ENCODE assay signal across 6 cellular contexts in the genomic region with DNA sequence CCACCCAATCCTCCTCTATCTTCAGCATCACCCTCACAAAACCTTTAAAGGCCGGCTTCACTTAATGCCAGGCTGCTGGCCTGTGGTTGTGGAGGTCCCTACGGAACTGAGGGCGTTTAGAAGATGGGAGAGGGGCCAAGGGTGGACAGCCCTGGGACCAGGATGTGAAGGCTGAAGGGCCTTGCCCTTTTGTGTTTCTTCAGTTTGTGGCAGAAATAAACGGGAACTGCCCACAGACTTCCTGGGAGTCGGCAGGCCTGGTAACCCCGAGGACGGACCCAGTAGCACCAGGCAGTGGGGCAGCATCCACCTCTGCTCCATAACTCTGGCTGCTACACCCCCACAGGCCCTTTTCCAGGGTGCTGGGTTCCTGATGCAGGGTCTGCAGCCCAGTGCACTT. TPM values are rescaled to one million over a fixed set of nuclear protein-coding genes. Genes with fewer than 3 reads are reported as not detected.
"Had no signal": no experiment of that assay in that cellular context is flagged by ENCODE, and none has a peak within 500 bp of the region (broad histone marks: within the 10 kb centered on the region; RNA-seq: fewer than 3 reads in every experiment).

No MANE protein-coding gene starts in this region.

- H3K4me3 Mint-ChIP-seq: IgD-negative memory B cell had no signal

- H3K4me1 Mint-ChIP-seq: IgD-negative memory B cell had no signal

- H3K27ac ChIP-seq: HL-60 had no signal

- DNase-seq: IMR-90 had no signal

- H3K36me3 Mint-ChIP-seq: IgD-negative memory B cell had no signal

- H3K27ac Mint-ChIP-seq: IgD-negative memory B cell had no signal

- H3K4me3 ChIP-seq: K562 had no signal

RNA-seq across cellular contexts. Expression of a gene that starts 51.3 kb away (rescaled TPM):
- total RNA-seq: HepG2, HT-29, K562 had no signal
- polyA plus RNA-seq: HepG2, IgD-negative memory B cell, K562 had no signal
